Comparison of ENCODE assay signal across 12 cellular contexts in the genomic region with DNA sequence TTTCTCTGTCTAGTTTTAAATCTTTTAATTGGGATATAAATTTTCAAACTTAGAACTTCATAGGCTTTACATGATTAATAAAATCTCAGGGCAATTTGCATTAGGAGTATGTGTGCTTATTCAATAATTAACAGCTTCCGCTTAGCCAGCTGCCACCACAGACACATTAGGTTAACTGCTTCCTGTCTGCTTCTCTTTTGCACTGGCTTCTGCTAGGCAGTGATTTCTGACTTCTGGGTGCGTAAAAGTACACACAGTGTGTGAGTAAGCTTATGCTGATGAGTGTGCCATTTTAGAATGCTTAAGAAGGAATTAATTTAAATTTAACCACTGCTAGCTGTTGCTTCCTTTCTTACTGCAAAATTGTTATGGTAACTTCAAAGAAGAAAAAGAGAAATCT.
A peak's percentile ranks its signal among the peaks of the same experiment; 100 is the strongest.
DNase-seq lines count a peak whose midpoint lies in the region; ATAC-seq, FAIRE-seq and TF ChIP-seq lines count a peak whose summit lies in the region.
"Had no signal": no experiment of that assay in that cellular context is flagged by ENCODE, and none has a peak within 500 bp of the region (broad histone marks: within the 10 kb centered on the region; RNA-seq: fewer than 3 reads in every experiment).

No MANE protein-coding gene starts in this region.

- no peaks in the 10 kb centered on the region for H3K36me3 ChIP-seq in sigmoid colon
- no peaks in the 10 kb centered on the region for H3K36me3 ChIP-seq in lower lobe of right lung
- H3K36me3 ChIP-seq: SJSA1, thyroid gland had no signal

- peak; percentile 86 for FAIRE-seq in GM19239 (lab: Jason Lieb, UNC)

- intact Hi-C loops in sigmoid colon (cut with DNase I) (no loop called here), lower lobe of right lung (cut with DNase I) (no loop called here)

- WGBS in sigmoid colon, 2 donors: 25 to 71% methylated on average over 2 of the region's 2 CpGs

- peak; percentile 61 for ATAC-seq in HG02852 (IDR thresholded peaks at IDR 0.05; ENCODE audit: unreplicated experiment)
- ATAC-seq in lower lobe of right lung: no peak
- ATAC-seq: activated CD4-positive, alpha-beta T cell treated with anti-CD3 and anti-CD28 coated beads for 36 hours had no signal

- peak; percentile 4 for DNase-seq in Ammon's horn (ENCODE audit: low spot score)
- DNase-seq in GM19239 (ENCODE audit: insufficient read length, low spot score): peak; percentile 34
- peak; percentile 16 for DNase-seq in NB4 (ENCODE audit: low read depth)
- DNase-seq in sigmoid colon: no peak
- DNase-seq in GM10266 (ENCODE audit: extremely low spot score): no peak
- no peak for DNase-seq in ureter (ENCODE audit: low spot score)
- no peak for DNase-seq in lower lobe of right lung
- DNase-seq: activated CD4-positive, alpha-beta T cell treated with anti-CD3 and anti-CD28 coated beads for 36 hours; EL; thyroid gland had no signal

- TF ChIP-seq POLR2A in NB4 (IDR thresholded peaks at IDR 0.05; ENCODE audit: extremely low read depth, insufficient read length): no peak
- no peak for TF ChIP-seq POLR2A in sigmoid colon (IDR thresholded peaks at IDR 0.05)

- H3K9me3 ChIP-seq in sigmoid colon (no peaks in the 10 kb centered on the region), lower lobe of right lung (no peaks in the 10 kb centered on the region)
- H3K9me3 ChIP-seq: SJSA1, thyroid gland had no signal

- H3K27me3 ChIP-seq in sigmoid colon: peaks cover 0 to 5% (median 0%) of the 10 kb centered on the region in 3 donors
- no peaks in the 10 kb centered on the region for H3K27me3 ChIP-seq in lower lobe of right lung (ENCODE audit: low read depth)
- H3K27me3 ChIP-seq: thyroid gland had no signal

- H3K4me1 ChIP-seq in sigmoid colon (no peaks in the 10 kb centered on the region), lower lobe of right lung (no peaks in the 10 kb centered on the region)
- H3K4me1 ChIP-seq: SJSA1, thyroid gland had no signal

- TF ChIP-seq CTCF in NB4 (IDR thresholded peaks at IDR 0.05; ENCODE audit: low read depth, low read length): no peak
- no peak for TF ChIP-seq CTCF in sigmoid colon (IDR thresholded peaks at IDR 0.05)
- no peak for TF ChIP-seq CTCF in GM10266 (IDR thresholded peaks at IDR 0.05; ENCODE audit: control insufficient read depth, insufficient read depth, low read depth, missing control alignments)
- TF ChIP-seq CTCF in lower lobe of right lung (IDR thresholded peaks at IDR 0.05): no peak

- TF ChIP-seq EP300 in sigmoid colon (IDR thresholded peaks at IDR 0.05): no peak

- H3K27ac ChIP-seq in sigmoid colon (no peak overlapping the region), lower lobe of right lung (no peak overlapping the region)
- H3K27ac ChIP-seq: SJSA1, thyroid gland had no signal

- H3K4me3 ChIP-seq in NB4 (ENCODE audit: low read depth, low read length): no peak overlapping the region
- H3K4me3 ChIP-seq in sigmoid colon: no peak overlapping the region
- H3K4me3 ChIP-seq in lower lobe of right lung: no peak overlapping the region
- H3K4me3 ChIP-seq: SJSA1, thyroid gland had no signal

Comparison
In these comparisons a context has a peak if more than half of its experiments do, and no peak if none do; other contexts are left out.
1. DNase-seq: peak in Ammon's horn (single experiment), GM19239 (single experiment) and NB4 (single experiment); none in sigmoid colon (single experiment), GM10266 (single experiment), ureter (single experiment) and lower lobe of right lung (single experiment).